Comparison of ENCODE assay signal across 18 cellular contexts in genomic region chr17:1945621-1946020, GRCh38.
"Had no signal": no experiment of that assay in that cellular context is flagged by ENCODE, and none has a peak within 500 bp of the region (broad histone marks: within the 10 kb centered on the region; RNA-seq: fewer than 3 reads in every experiment).

No MANE protein-coding gene starts in this region.

- H3K27ac ChIP-seq: brain microvascular endothelial cell, gastroesophageal sphincter, heart right ventricle, lower lobe of right lung, neutrophil had no signal

- H3K27me3 Mint-ChIP-seq: activated CD4-positive, alpha-beta T cell treated with anti-CD3 and anti-CD28 coated beads for 36 hours; activated naive CD8-positive, alpha-beta T cell had no signal

- H3K9me3 ChIP-seq: gastroesophageal sphincter, heart right ventricle, lower lobe of right lung, neutrophil had no signal

- H3K4me3 ChIP-seq: gastroesophageal sphincter, heart right ventricle, lower lobe of right lung had no signal

- H3K4me1 Mint-ChIP-seq: activated CD4-positive, alpha-beta T cell treated with anti-CD3 and anti-CD28 coated beads for 36 hours had no signal

- H3K4me3 Mint-ChIP-seq: activated CD4-positive, alpha-beta T cell treated with anti-CD3 and anti-CD28 coated beads for 36 hours; activated naive CD8-positive, alpha-beta T cell; activated T-cell treated with anti-CD3 and anti-CD28 coated beads, Interleukin-2, amount 50 U/mL, for 72 hours; dendritic cell treated with granulocyte-macrophage colony-stimulating factor and Interleukin-4, amounts not matched to agents 40 ng/mL and 50 ng/mL, for 4 days; effector memory CD8-positive, alpha-beta T cell had no signal

- DNase-seq: activated CD4-positive, alpha-beta T cell treated with anti-CD3 and anti-CD28 coated beads for 36 hours; activated CD8-positive, alpha-beta memory T cell treated with anti-CD3 and anti-CD28 coated beads, Interleukin-2, amount 50 U/mL, for 48 hours; activated gamma-delta T cell; activated T-cell treated with anti-CD3 and anti-CD28 coated beads, Interleukin-2, amount 50 U/mL, for 72 hours; amniotic stem cell; brain microvascular endothelial cell; effector memory CD8-positive, alpha-beta T cell; heart right ventricle; lower lobe of right lung; midbrain; stimulated activated CD4-positive, alpha-beta T cell treated with anti-CD3 and anti-CD28 coated beads, Interleukin-12 subunit alpha, Interleukin-12 subunit beta, amount 100 ng/mL, for 4 hours; stimulated activated CD4-positive, alpha-beta T cell treated with anti-CD3 and anti-CD28 coated beads, Interleukin-2, amount 100 ng/mL, for 24 hours; SW 1271; T-helper 9 cell had no signal

- H3K36me3 Mint-ChIP-seq: activated naive CD8-positive, alpha-beta T cell had no signal

- H3K27ac Mint-ChIP-seq: activated CD4-positive, alpha-beta T cell treated with anti-CD3 and anti-CD28 coated beads for 36 hours; activated naive CD8-positive, alpha-beta T cell; activated T-cell treated with anti-CD3 and anti-CD28 coated beads, Interleukin-2, amount 50 U/mL, for 72 hours; dendritic cell treated with granulocyte-macrophage colony-stimulating factor and Interleukin-4, amounts not matched to agents 40 ng/mL and 50 ng/mL, for 4 days had no signal

- H3K9me3 Mint-ChIP-seq: activated T-cell treated with anti-CD3 and anti-CD28 coated beads, Interleukin-2, amount 50 U/mL, for 72 hours; dendritic cell treated with granulocyte-macrophage colony-stimulating factor and Interleukin-4, amounts not matched to agents 40 ng/mL and 50 ng/mL, for 4 days; effector memory CD8-positive, alpha-beta T cell had no signal

- H3K36me3 ChIP-seq: brain microvascular endothelial cell, gastroesophageal sphincter, heart right ventricle, lower lobe of right lung, neutrophil had no signal

- H3K27me3 ChIP-seq: brain microvascular endothelial cell, heart right ventricle, neutrophil had no signal
